1 cellular context compared by ENCODE assay signal in the genomic region with DNA sequence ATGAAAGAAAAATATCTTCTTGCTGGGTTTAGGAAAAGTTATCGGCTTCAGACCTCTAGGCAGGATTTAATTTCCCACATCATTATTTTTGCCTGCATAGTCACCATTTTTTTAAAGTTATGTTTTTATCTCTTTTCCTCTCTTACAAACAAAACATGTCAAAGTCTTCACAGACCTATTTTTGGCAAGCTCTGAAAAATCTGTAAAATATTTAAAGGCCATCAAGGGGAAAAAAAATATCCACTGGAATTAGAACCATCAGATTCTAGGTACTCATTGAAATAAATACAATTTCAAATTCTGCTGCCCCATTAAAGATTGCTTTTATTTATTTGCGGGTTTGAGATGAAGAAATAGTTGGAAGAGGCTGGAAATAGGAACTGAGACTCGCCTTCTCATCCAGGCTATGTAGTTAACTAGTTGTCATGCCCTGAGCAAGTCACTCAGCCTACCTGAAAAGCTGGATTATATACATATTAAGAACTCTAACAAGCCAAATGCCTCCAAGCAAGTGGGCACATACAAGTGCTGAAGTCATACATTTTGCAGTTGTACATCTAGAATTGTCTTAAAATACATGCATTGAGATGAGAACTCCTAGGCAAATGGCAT.
TF ChIP-seq lines count a peak whose summit lies in the region.

No MANE protein-coding gene starts in this region.

TF ChIP-seq in GM23338, 12 proteins besides CTCF, POLR2A, EP300 and RAD21 (continued from another document):
- TF ChIP-seq ZNF462 (CRISPR knock-in tag; IDR thresholded peaks at IDR 0.05), result no peak
- TF ChIP-seq STAT1 (IDR thresholded peaks at IDR 0.05; ENCODE audit: unreplicated experiment), result no peak
- no peak for TF ChIP-seq ZNF331 (CRISPR knock-in tag; IDR thresholded peaks at IDR 0.05; ENCODE audit: low read depth)
- TF ChIP-seq, protein P1, sequence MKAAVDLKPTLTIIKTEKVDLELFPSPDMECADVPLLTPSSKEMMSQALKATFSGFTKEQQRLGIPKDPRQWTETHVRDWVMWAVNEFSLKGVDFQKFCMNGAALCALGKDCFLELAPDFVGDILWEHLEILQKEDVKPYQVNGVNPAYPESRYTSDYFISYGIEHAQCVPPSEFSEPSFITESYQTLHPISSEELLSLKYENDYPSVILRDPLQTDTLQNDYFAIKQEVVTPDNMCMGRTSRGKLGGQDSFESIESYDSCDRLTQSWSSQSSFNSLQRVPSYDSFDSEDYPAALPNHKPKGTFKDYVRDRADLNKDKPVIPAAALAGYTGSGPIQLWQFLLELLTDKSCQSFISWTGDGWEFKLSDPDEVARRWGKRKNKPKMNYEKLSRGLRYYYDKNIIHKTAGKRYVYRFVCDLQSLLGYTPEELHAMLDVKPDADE (IDR thresholded peaks at IDR 0.05), result no peak
- TF ChIP-seq, protein P2, sequence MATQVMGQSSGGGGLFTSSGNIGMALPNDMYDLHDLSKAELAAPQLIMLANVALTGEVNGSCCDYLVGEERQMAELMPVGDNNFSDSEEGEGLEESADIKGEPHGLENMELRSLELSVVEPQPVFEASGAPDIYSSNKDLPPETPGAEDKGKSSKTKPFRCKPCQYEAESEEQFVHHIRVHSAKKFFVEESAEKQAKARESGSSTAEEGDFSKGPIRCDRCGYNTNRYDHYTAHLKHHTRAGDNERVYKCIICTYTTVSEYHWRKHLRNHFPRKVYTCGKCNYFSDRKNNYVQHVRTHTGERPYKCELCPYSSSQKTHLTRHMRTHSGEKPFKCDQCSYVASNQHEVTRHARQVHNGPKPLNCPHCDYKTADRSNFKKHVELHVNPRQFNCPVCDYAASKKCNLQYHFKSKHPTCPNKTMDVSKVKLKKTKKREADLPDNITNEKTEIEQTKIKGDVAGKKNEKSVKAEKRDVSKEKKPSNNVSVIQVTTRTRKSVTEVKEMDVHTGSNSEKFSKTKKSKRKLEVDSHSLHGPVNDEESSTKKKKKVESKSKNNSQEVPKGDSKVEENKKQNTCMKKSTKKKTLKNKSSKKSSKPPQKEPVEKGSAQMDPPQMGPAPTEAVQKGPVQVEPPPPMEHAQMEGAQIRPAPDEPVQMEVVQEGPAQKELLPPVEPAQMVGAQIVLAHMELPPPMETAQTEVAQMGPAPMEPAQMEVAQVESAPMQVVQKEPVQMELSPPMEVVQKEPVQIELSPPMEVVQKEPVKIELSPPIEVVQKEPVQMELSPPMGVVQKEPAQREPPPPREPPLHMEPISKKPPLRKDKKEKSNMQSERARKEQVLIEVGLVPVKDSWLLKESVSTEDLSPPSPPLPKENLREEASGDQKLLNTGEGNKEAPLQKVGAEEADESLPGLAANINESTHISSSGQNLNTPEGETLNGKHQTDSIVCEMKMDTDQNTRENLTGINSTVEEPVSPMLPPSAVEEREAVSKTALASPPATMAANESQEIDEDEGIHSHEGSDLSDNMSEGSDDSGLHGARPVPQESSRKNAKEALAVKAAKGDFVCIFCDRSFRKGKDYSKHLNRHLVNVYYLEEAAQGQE (IDR thresholded peaks at IDR 0.05; ENCODE audit: unreplicated experiment), result no peak
